ENCODE assay signal across 1 cellular context in the genomic region with DNA sequence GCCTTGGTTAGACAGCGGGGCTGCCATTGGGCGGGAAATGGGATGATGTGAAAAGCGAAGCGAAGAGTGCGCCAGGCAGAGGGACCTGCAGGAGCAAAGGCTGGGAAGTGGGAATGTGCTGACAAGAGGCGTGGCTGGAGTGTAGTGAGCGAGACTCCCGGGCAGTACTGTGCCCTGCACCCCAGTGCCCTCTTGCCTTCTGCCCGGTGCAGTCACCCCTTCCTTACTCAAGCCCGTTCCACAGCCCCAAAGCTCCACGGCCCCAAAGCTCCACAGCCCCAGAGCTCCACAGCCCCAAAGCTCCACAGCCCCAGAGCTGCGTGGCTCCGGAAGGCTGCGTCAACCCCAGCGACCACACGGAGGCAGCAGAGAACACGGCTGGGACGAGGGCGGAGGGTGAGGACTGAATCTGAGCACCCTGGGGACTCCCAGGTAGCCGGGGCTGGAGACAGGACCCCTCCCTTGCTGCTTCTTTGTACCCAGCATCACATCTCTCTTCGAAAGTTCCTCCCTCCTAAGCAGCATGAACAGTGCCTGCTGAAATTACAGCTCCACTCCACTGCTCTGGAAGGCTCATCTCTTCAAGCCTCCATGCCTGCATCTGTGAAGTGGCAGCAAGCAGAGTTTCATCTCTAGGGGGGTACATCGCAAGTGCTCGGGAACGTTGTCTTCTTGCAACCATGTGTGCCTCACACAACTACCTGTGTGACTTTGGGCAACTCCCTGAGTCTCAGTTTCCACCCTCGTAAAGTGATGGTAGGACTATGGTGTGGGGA.
TF ChIP-seq lines count a peak whose summit lies in the region.

No MANE protein-coding gene starts in this region.

TF ChIP-seq in HepG2, 621 proteins besides CTCF, POLR2A, EP300 and RAD21 (continued from another document):
- TF ChIP-seq ZNF687 (CRISPR knock-in tag; IDR thresholded peaks at IDR 0.05) (peak; percentile 30), HMGXB4 (CRISPR knock-in tag; IDR thresholded peaks at IDR 0.05; ENCODE audit: borderline replicate concordance in 1 of 2, low read depth in 1 of 2) (0 out of 4 replicates have a peak, but pooled peaks of 1 of the 2 experiments have one; percentile 19), GABPB1 (CRISPR knock-in tag; IDR thresholded peaks at IDR 0.05) (peak; percentile 40; the same call in 1 of the 2 replicates), ZNF350 (CRISPR knock-in tag; IDR thresholded peaks at IDR 0.05; ENCODE audit: borderline replicate concordance, low read depth) (peak; percentile 20; the same call in 1 of the 2 replicates), ZNF777 (CRISPR knock-in tag; IDR thresholded peaks at IDR 0.05) (no peak), HNRNPK (IDR thresholded peaks at IDR 0.05; ENCODE audit: low read depth, low read length, poor library complexity, severe bottlenecking) (no peak), TBL1XR1 (IDR thresholded peaks at IDR 0.05; ENCODE audit: borderline replicate concordance, low read length, partially characterized antibody) (no peak), STAG1 (CRISPR knock-in tag; IDR thresholded peaks at IDR 0.05) (peak; percentile 84), KDM2A (CRISPR knock-in tag; IDR thresholded peaks at IDR 0.05; ENCODE audit: borderline replicate concordance, low read depth) (peak; percentile 54; the same call in 1 of the 2 replicates)
- TF ChIP-seq, protein P1, sequence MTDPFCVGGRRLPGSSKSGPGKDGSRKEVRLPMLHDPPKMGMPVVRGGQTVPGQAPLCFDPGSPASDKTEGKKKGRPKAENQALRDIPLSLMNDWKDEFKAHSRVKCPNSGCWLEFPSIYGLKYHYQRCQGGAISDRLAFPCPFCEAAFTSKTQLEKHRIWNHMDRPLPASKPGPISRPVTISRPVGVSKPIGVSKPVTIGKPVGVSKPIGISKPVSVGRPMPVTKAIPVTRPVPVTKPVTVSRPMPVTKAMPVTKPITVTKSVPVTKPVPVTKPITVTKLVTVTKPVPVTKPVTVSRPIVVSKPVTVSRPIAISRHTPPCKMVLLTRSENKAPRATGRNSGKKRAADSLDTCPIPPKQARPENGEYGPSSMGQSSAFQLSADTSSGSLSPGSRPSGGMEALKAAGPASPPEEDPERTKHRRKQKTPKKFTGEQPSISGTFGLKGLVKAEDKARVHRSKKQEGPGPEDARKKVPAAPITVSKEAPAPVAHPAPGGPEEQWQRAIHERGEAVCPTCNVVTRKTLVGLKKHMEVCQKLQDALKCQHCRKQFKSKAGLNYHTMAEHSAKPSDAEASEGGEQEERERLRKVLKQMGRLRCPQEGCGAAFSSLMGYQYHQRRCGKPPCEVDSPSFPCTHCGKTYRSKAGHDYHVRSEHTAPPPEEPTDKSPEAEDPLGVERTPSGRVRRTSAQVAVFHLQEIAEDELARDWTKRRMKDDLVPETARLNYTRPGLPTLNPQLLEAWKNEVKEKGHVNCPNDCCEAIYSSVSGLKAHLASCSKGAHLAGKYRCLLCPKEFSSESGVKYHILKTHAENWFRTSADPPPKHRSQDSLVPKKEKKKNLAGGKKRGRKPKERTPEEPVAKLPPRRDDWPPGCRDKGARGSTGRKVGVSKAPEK (CRISPR knock-in tag; IDR thresholded peaks at IDR 0.05; ENCODE audit: borderline replicate concordance), result 0 out of 2 replicates have a peak, but pooled peaks have one; percentile 42
TF ChIP-seq in HepG2: peak in this region for 16.
